ENCODE assay signal across 9 cellular contexts in the genomic region with DNA sequence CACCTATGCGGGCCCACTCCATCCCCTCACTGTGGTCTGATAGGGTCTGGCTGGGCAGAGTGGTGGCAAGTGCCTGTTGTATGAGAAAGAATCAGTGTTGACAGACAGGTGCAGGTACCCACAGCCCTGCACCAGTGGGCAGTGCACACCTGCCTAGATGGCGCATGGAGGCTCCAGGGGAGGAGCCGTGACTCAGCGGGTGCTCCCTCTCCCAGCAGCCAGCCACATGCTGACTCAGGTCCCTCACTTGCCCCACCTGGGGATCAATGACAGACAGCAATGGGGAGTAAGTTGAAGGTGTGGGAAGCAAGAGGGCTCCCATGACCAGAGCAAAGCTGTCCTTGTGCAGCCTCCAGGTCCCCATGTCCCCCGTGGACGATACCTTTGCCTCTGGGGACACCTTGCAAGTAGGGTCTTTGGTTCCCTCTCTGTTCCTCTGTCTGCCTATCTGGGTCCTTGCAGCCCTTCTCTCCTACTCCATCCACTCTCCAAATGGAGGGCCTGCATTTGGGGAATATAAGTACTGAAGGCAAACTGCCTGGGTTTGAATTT. TPM values are rescaled to one million over a fixed set of nuclear protein-coding genes. Genes with fewer than 3 reads are reported as not detected.
"Had no signal": no experiment of that assay in that cellular context is flagged by ENCODE, and none has a peak within 500 bp of the region (broad histone marks: within the 10 kb centered on the region; RNA-seq: fewer than 3 reads in every experiment).

No MANE protein-coding gene starts in this region.

RNA-seq across cellular contexts. Expression of gene LGALS9C, which starts 24.6 kb away (rescaled TPM):
- total RNA-seq: activated B cell treated with CpG ODN at 0.5 μM for 24 hours; activated CD4-positive, alpha-beta T cell treated with anti-CD3 and anti-CD28 coated beads, Interleukin-2, amount 10 ng/mL, durations not matched to agents 24 days and 14 days; activated T-helper 1 cell treated with anti-CD3 and anti-CD28 coated beads, Interleukin-12 subunit alpha, Interleukin-12 subunit beta, Interleukin-2, Interleukin-4 antibody, amounts not matched to agents 30 ng/mL and 10 ng/mL and 1 ng/mL, durations not matched to agents 14 hours and 24 hours and 36 hours; aorta; LHCN-M2; M059J; OCI-LY7; SK-MEL-5; T-helper 17 cell had no signal
